Comparison of ENCODE assay signal across 15 cellular contexts in genomic region chr2:28539095-28539494, GRCh38. TPM values are rescaled to one million over a fixed set of nuclear protein-coding genes. Genes with fewer than 3 reads are reported as not detected.
A peak's percentile ranks its signal among the peaks of the same experiment; 100 is the strongest.
DNase-seq lines count a peak whose midpoint lies in the region; ATAC-seq and TF ChIP-seq lines count a peak whose summit lies in the region.
"Had no signal": no experiment of that assay in that cellular context is flagged by ENCODE, and none has a peak within 500 bp of the region (broad histone marks: within the 10 kb centered on the region; RNA-seq: fewer than 3 reads in every experiment).

No MANE protein-coding gene starts in this region.

- BruUV-seq in Calu3 (replicated peaks; lab: Mats Ljungman, UMichigan): no TSS peak

- no peak overlapping the region for H3K4me3 ChIP-seq in heart right ventricle
- H3K4me3 ChIP-seq in dorsolateral prefrontal cortex: peak overlapping the region in 25 of 59 donors; percentile 0 to 48 (median 18)
- H3K4me3 ChIP-seq in aorta (ENCODE audit: low read length in 2 of 2): no peak overlapping the region
- H3K4me3 ChIP-seq: coronary artery, ovary had no signal

- H3K4me1 ChIP-seq in heart right ventricle: peaks cover 0 to 3% (median 0%) of the 10 kb centered on the region in 9 donors
- no peaks in the 10 kb centered on the region for H3K4me1 ChIP-seq in aorta (ENCODE audit: control insufficient read depth in 1 of 2, insufficient read depth in 2 of 2, low read length in 2 of 2)

- H3K9me3 Mint-ChIP-seq in Calu3 (ENCODE audit: low read depth, unreplicated experiment): no peaks in the 10 kb centered on the region
- H3K9me3 Mint-ChIP-seq in activated T-helper 17 cell treated with anti-CD3 and anti-CD28 coated beads, Interleukin-2, amount 50 U/mL, for 72 hours: no peaks in the 10 kb centered on the region
- H3K9me3 Mint-ChIP-seq: activated naive CD4-positive, alpha-beta T cell treated with anti-CD3 and anti-CD28 coated beads for 36 hours had no signal

- H3K4me1 Mint-ChIP-seq in Calu3 (ENCODE audit: low read depth, unreplicated experiment): peaks cover under 1% of the 10 kb centered on the region
- H3K4me1 Mint-ChIP-seq in activated T-helper 17 cell treated with anti-CD3 and anti-CD28 coated beads, Interleukin-2, amount 50 U/mL, for 72 hours: no peaks in the 10 kb centered on the region

- ATAC-seq in heart right ventricle (peak in 5 of 8 donors; percentile 15 to 47 (median 43)), left cardiac atrium (no peak), GM18511 (IDR thresholded peaks at IDR 0.05; ENCODE audit: unreplicated experiment) (no peak), aorta (ENCODE audit: low FRiP score) (no peak)
- no peak for ATAC-seq in activated T-helper 17 cell treated with anti-CD3 and anti-CD28 coated beads, Interleukin-2, amount 50 U/mL, for 72 hours (replicated peaks)

- no peaks in the 10 kb centered on the region for H3K36me3 Mint-ChIP-seq in Calu3 (ENCODE audit: insufficient read depth, unreplicated experiment)
- no peaks in the 10 kb centered on the region for H3K36me3 Mint-ChIP-seq in activated T-helper 17 cell treated with anti-CD3 and anti-CD28 coated beads, Interleukin-2, amount 50 U/mL, for 72 hours (ENCODE audit: low read depth)

- DNase-seq in heart right ventricle (peak in 1 of 2 donors; percentile 32), left cardiac atrium (no peak), dorsolateral prefrontal cortex (peak; percentile 10 to 81 (median 68)), mucosa of gallbladder (ENCODE audit: low spot score) (peak; percentile 23), Calu3 (no peak), aorta (no peak)
- DNase-seq: activated CD4-positive, alpha-beta T cell treated with anti-CD3 and anti-CD28 coated beads for 1 hour; activated naive CD4-positive, alpha-beta T cell treated with anti-CD3 and anti-CD28 coated beads for 36 hours; NCI-H1417 treated with DMSO at 0.1 percent for 48 hours; ovary; SHP77; T-helper 2 cell had no signal

- H3K27ac ChIP-seq in heart right ventricle: no peak overlapping the region
- H3K27ac ChIP-seq in dorsolateral prefrontal cortex: peak overlapping the region in 18 of 59 donors; percentile 2 to 73 (median 42)
- H3K27ac ChIP-seq in aorta (ENCODE audit: low read depth in 1 of 2, low read length in 2 of 2): no peak overlapping the region
- H3K27ac ChIP-seq: coronary artery, ovary had no signal

- H3K9me3 ChIP-seq in heart right ventricle (no peaks in the 10 kb centered on the region), aorta (ENCODE audit: control insufficient read depth, low read length) (no peaks in the 10 kb centered on the region)
- H3K9me3 ChIP-seq: ovary had no signal

- intact Hi-C loops in heart right ventricle (cut with DNase I) (no loop called here), left cardiac atrium (cut with DNase I) (no loop called here), dorsolateral prefrontal cortex (cut with DNase I) (no loop called here), Calu3 (cut with micrococcal nuclease; ENCODE audit: unreplicated experiment) (no loop called here), aorta (cut with DNase I) (no loop called here)

- WGBS in heart right ventricle, 2 donors: 62 to 65% methylated on average over 13 of the region's 13 CpGs
- 64 to 65% methylated on average over 13 of the region's 13 CpGs for WGBS in aorta, 2 donors

- H3K27me3 ChIP-seq in heart right ventricle (peaks cover 0 to 5% (median 0%) of the 10 kb centered on the region in 7 donors), dorsolateral prefrontal cortex (no peaks in the 10 kb centered on the region), aorta (ENCODE audit: control insufficient read depth in 1 of 2, insufficient read depth in 2 of 2, low read length in 1 of 2) (no peaks in the 10 kb centered on the region)
- H3K27me3 ChIP-seq: ovary had no signal

- H3K4me3 Mint-ChIP-seq in Calu3 (ENCODE audit: low read depth, unreplicated experiment): no peak overlapping the region
- no peak overlapping the region for H3K4me3 Mint-ChIP-seq in activated T-helper 17 cell treated with anti-CD3 and anti-CD28 coated beads, Interleukin-2, amount 50 U/mL, for 72 hours
- H3K4me3 Mint-ChIP-seq: activated naive CD4-positive, alpha-beta T cell treated with anti-CD3 and anti-CD28 coated beads for 36 hours had no signal

- H3K27me3 Mint-ChIP-seq in Calu3 (ENCODE audit: unreplicated experiment): peaks cover 14% of the 10 kb centered on the region
- no peaks in the 10 kb centered on the region for H3K27me3 Mint-ChIP-seq in activated T-helper 17 cell treated with anti-CD3 and anti-CD28 coated beads, Interleukin-2, amount 50 U/mL, for 72 hours

- no peak overlapping the region for H3K27ac Mint-ChIP-seq in Calu3 (ENCODE audit: unreplicated experiment)
- H3K27ac Mint-ChIP-seq in activated T-helper 17 cell treated with anti-CD3 and anti-CD28 coated beads, Interleukin-2, amount 50 U/mL, for 72 hours: no peak overlapping the region
- H3K27ac Mint-ChIP-seq: activated naive CD4-positive, alpha-beta T cell treated with anti-CD3 and anti-CD28 coated beads for 36 hours had no signal

- CTCF ChIA-PET in Calu3 (lab: Charles Lee): no interaction called here

- H3K36me3 ChIP-seq in heart right ventricle (no peaks in the 10 kb centered on the region), aorta (ENCODE audit: control insufficient read depth in 1 of 2, insufficient read depth in 2 of 2, low read length in 1 of 2) (no peaks in the 10 kb centered on the region)
- H3K36me3 ChIP-seq: ovary had no signal

- TF ChIP-seq CTCF in heart right ventricle (IDR thresholded peaks at IDR 0.05) (no peak), dorsolateral prefrontal cortex (IDR thresholded peaks at IDR 0.05 in 54 of 56, conservative IDR thresholded peaks at IDR 0.05 in 2 of 56; ENCODE audit: low read depth in 1 of 56, partially characterized antibody in 56 of 56) (peak in 1 of 56 donors; percentile 16), Calu3 (IDR thresholded peaks at IDR 0.05; ENCODE audit: unreplicated experiment) (no peak)

RNA-seq across cellular contexts. Expression of gene PLB1, which starts 43.2 kb away (rescaled TPM):
- total RNA-seq in heart right ventricle (1 to 10 TPM in 7 of 10 donors, under 1 TPM in 3; 0.34 to 6.1 (median 1.5) TPM), left cardiac atrium (1 to 10 TPM; 2.8 to 6.2 TPM), dorsolateral prefrontal cortex (10 to 100 TPM in 15 of 120 experiments, 1 to 10 TPM in 105; 3.0 to 14.9 (median 6.9) TPM), mucosa of gallbladder (7.2 TPM), Calu3 (2022) (0.83 and 1.6 TPM in 2 replicates), aorta (10 to 100 TPM in 1 of 2 donors, 1 to 10 TPM in 1; 4.9 to 16.3 TPM)
- polyA plus RNA-seq in heart right ventricle (1 to 10 TPM; 1.0 to 1.4 TPM), aorta (1 to 10 TPM; 5.3 to 8.9 TPM)
- under 1 TPM; 0.61 to 0.90 TPM for total RNA-seq in activated T-helper 17 cell treated with anti-CD3 and anti-CD28 coated beads, Interleukin-2, amount 50 U/mL, for 72 hours

Comparison
In these comparisons a context has a peak if more than half of its experiments do, and no peak if none do; other contexts are left out.
1. ATAC-seq: peak in heart right ventricle (5 of 8); none in left cardiac atrium (0 of 2), GM18511 (single experiment), aorta (single experiment) and activated T-helper 17 cell treated with anti-CD3 and anti-CD28 coated beads, Interleukin-2, amount 50 U/mL, for 72 hours (single experiment).
2. DNase-seq: peak in dorsolateral prefrontal cortex (10 of 10) and mucosa of gallbladder (single experiment); none in left cardiac atrium (single experiment), Calu3 (single experiment) and aorta (0 of 2).